15 cellular contexts compared by ENCODE assay signal in genomic region chr15:81419304-81419943, GRCh38. TPM values are rescaled to one million over a fixed set of nuclear protein-coding genes. Genes with fewer than 3 reads are reported as not detected.
DNase-seq lines count a peak whose midpoint lies in the region; ATAC-seq and TF ChIP-seq lines count a peak whose summit lies in the region.
"Had no signal": no experiment of that assay in that cellular context is flagged by ENCODE, and none has a peak within 500 bp of the region (broad histone marks: within the 10 kb centered on the region; RNA-seq: fewer than 3 reads in every experiment).

No MANE protein-coding gene starts in this region.

- DNase-seq in H7 (peak; percentile 56), NCI-H524 treated with DMSO at 0.1 percent for 48 hours (lab: John Stamatoyannopoulos, UW) (peak; percentile 82), fibroblast of mammary gland (ENCODE audit: low read depth) (peak; percentile 44), osteocyte (ENCODE audit: extremely low spot score, unreplicated experiment) (no peak), ACHN (no peak), activated gamma-delta T cell (lab: John Stamatoyannopoulos, UW) (no peak)
- DNase-seq: activated T-cell treated with anti-CD3 and anti-CD28 coated beads for 4 hours; CD8-positive, alpha-beta T cell; HFFc6; RPMI8226 had no signal

- no peaks in the 10 kb centered on the region for H3K27me3 ChIP-seq in H7 (ENCODE audit: control insufficient read depth, insufficient read depth, low read length)
- H3K27me3 ChIP-seq: cardiac muscle cell, esophagus muscularis mucosa had no signal

- H3K27me3 Mint-ChIP-seq in osteocyte (ENCODE audit: unreplicated experiment) = no peaks in the 10 kb centered on the region

- H3K4me3 ChIP-seq in H7 (ENCODE audit: insufficient read depth, low read depth, low read length) = no peak overlapping the region
- no peak overlapping the region for H3K4me3 ChIP-seq in fibroblast of mammary gland (ENCODE audit: control insufficient read depth, low read depth, low read length)
- H3K4me3 ChIP-seq: cardiac muscle cell, esophagus muscularis mucosa, lung had no signal

- no peak for TF ChIP-seq CTCF in fibroblast of mammary gland (conservative IDR thresholded peaks at IDR 0.05; ENCODE audit: control insufficient read depth, insufficient read depth, low read depth, low read length)
- no peak for TF ChIP-seq CTCF in osteocyte (IDR thresholded peaks at IDR 0.05)

- no peaks in the 10 kb centered on the region for H3K36me3 Mint-ChIP-seq in osteocyte (ENCODE audit: unreplicated experiment)
- H3K36me3 Mint-ChIP-seq: CD8-positive, alpha-beta T cell had no signal

- ATAC-seq in HG03175 (IDR thresholded peaks at IDR 0.05; ENCODE audit: unreplicated experiment) (no peak), GM21381 (IDR thresholded peaks at IDR 0.05; ENCODE audit: unreplicated experiment) (no peak)
- ATAC-seq: CD8-positive, alpha-beta T cell had no signal

- H3K36me3 ChIP-seq in H7 (replicated peaks; ENCODE audit: control insufficient read depth, insufficient read depth, low read length) = no peaks in the 10 kb centered on the region
- H3K36me3 ChIP-seq: cardiac muscle cell, esophagus muscularis mucosa had no signal

- peaks cover 16% of the 10 kb centered on the region for H3K4me1 Mint-ChIP-seq in osteocyte (ENCODE audit: unreplicated experiment)

- H3K27ac Mint-ChIP-seq in osteocyte (ENCODE audit: unreplicated experiment) = peak overlapping the region; percentile 71
- H3K27ac Mint-ChIP-seq: CD8-positive, alpha-beta T cell; HFFc6 had no signal

- in situ Hi-C loops in ACHN (cut with HindIII; ENCODE audit: low pct_ligation_motif_present, low pct_unique_long_range_greater_than_20kb, low sequenced_read_pairs) = no loop called here

- no peaks in the 10 kb centered on the region for H3K9me3 Mint-ChIP-seq in osteocyte (ENCODE audit: unreplicated experiment)
- H3K9me3 Mint-ChIP-seq: CD8-positive, alpha-beta T cell; HFFc6 had no signal

- peak overlapping the region; percentile 6 for H3K4me3 Mint-ChIP-seq in osteocyte (ENCODE audit: unreplicated experiment)
- H3K4me3 Mint-ChIP-seq: CD8-positive, alpha-beta T cell; HFFc6 had no signal

RNA-seq across cellular contexts. Expression of gene TMC3, which starts 45.4 kb away (rescaled TPM):
- not detected in 2 replicates for total RNA-seq in H7 (2014; rRNA removed; shearing (Covaris generic))
- total RNA-seq in osteocyte = not detected in 2 replicates
- total RNA-seq: CD8-positive, alpha-beta T cell; HFFc6 had no signal

Comparison
In these comparisons a context has a peak if more than half of its experiments do, and no peak if none do; other contexts are left out.
1. DNase-seq: peak in H7 (single experiment), NCI-H524 treated with DMSO at 0.1 percent for 48 hours (single experiment) and fibroblast of mammary gland (single experiment); none in osteocyte (single experiment), ACHN (single experiment) and activated gamma-delta T cell (single experiment).